Comparison of ENCODE assay signal across 24 cellular contexts in the genomic region with DNA sequence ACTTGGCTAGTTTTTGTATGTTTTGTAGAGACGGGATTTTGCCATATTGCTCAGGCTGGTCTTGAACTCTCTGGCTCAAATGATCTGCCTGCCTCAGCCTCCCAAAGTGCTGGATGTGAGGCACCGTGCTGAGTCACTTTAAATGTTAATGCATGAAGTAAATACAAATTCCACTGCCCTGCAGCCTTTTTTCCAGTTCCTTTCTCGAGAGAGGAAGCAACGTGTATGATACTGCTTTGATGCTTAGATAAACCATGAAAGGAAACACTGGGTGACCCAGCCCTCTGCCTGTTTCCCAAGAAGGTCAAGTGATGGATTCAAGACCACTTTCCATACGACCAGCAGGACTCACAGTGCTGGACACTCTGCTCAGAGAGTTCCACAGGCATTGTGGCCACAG. TPM values are rescaled to one million over a fixed set of nuclear protein-coding genes. Genes with fewer than 3 reads are reported as not detected.
DNase-seq lines count a peak whose midpoint lies in the region; ATAC-seq and TF ChIP-seq lines count a peak whose summit lies in the region.
"Had no signal": no experiment of that assay in that cellular context is flagged by ENCODE, and none has a peak within 500 bp of the region (broad histone marks: within the 10 kb centered on the region; RNA-seq: fewer than 3 reads in every experiment).

No MANE protein-coding gene starts in this region.

- H3K9me3 Mint-ChIP-seq in HFFc6: no peaks in the 10 kb centered on the region
- no peaks in the 10 kb centered on the region for H3K9me3 Mint-ChIP-seq in WTC11
- no peaks in the 10 kb centered on the region for H3K9me3 Mint-ChIP-seq in endothelial cell (ENCODE audit: unreplicated experiment)
- H3K9me3 Mint-ChIP-seq: CD8-positive, alpha-beta memory T cell; naive thymus-derived CD4-positive, alpha-beta T cell; stimulated activated naive CD8-positive, alpha-beta T cell treated with anti-CD3 and anti-CD28 coated beads, Interleukin-15, Interleukin-2, amounts not matched to agents 100 ng/mL and 50 ng/mL, for 24 hours; T-cell had no signal

- no peak for TF ChIP-seq CTCF in HFFc6 (IDR thresholded peaks at IDR 0.05)
- no peak for TF ChIP-seq CTCF in WTC11 (IDR thresholded peaks at IDR 0.05)
- no peak for TF ChIP-seq CTCF in endothelial cell (IDR thresholded peaks at IDR 0.05; ENCODE audit: unreplicated experiment)

- POLR2A ChIA-PET in WTC11 (lab: Charles Lee): interaction anchor here (0.6 kb wide), 1 partner anchor 302 kb away, joined by 3 read pairs; no protein-coding TSS in a partner anchor

- ATAC-seq in WTC11: peak; percentile 34
- no peak for ATAC-seq in GM21529 (IDR thresholded peaks at IDR 0.05; ENCODE audit: unreplicated experiment)
- ATAC-seq: gastroesophageal sphincter; naive thymus-derived CD4-positive, alpha-beta T cell; Panc1; T-cell had no signal

- no peaks in the 10 kb centered on the region; the same call in 1 of the 2 replicates for H3K27me3 Mint-ChIP-seq in HFFc6 (ENCODE audit: insufficient read depth)
- H3K27me3 Mint-ChIP-seq in WTC11 (ENCODE audit: low read depth): no peaks in the 10 kb centered on the region
- peaks cover 5% of the 10 kb centered on the region for H3K27me3 Mint-ChIP-seq in endothelial cell (ENCODE audit: unreplicated experiment)
- H3K27me3 Mint-ChIP-seq: CD8-positive, alpha-beta memory T cell; naive thymus-derived CD4-positive, alpha-beta T cell; stimulated activated naive CD8-positive, alpha-beta T cell treated with anti-CD3 and anti-CD28 coated beads, Interleukin-15, Interleukin-2, amounts not matched to agents 100 ng/mL and 50 ng/mL, for 24 hours; T-cell had no signal

- CTCF ChIA-PET in WTC11 (lab: Charles Lee): interaction anchor here (1.4 kb wide), 1 partner anchor 74 kb away, joined by 3 read pairs; no protein-coding TSS in a partner anchor

- H3K27ac Mint-ChIP-seq in HFFc6 (peak overlapping the region; percentile 87), WTC11 (peak overlapping the region; percentile 74), endothelial cell (ENCODE audit: unreplicated experiment) (no peak overlapping the region)
- H3K27ac Mint-ChIP-seq: CD8-positive, alpha-beta memory T cell; stimulated activated naive CD8-positive, alpha-beta T cell treated with anti-CD3 and anti-CD28 coated beads, Interleukin-15, Interleukin-2, amounts not matched to agents 100 ng/mL and 50 ng/mL, for 24 hours; T-cell had no signal

- H3K4me3 Mint-ChIP-seq in HFFc6 (peak overlapping the region; percentile 71), WTC11 (no peak overlapping the region), endothelial cell (ENCODE audit: unreplicated experiment) (no peak overlapping the region)
- H3K4me3 Mint-ChIP-seq: CD8-positive, alpha-beta memory T cell; naive thymus-derived CD4-positive, alpha-beta T cell; stimulated activated naive CD8-positive, alpha-beta T cell treated with anti-CD3 and anti-CD28 coated beads, Interleukin-15, Interleukin-2, amounts not matched to agents 100 ng/mL and 50 ng/mL, for 24 hours; T-cell had no signal

- H3K36me3 Mint-ChIP-seq in HFFc6 (ENCODE audit: low read depth) (peaks cover 77% of the 10 kb centered on the region), WTC11 (peaks cover 35% of the 10 kb centered on the region), endothelial cell (ENCODE audit: low read depth, unreplicated experiment) (peaks cover 27% of the 10 kb centered on the region)

- peaks cover 63% of the 10 kb centered on the region for H3K4me1 Mint-ChIP-seq in HFFc6 (ENCODE audit: low read depth)
- H3K4me1 Mint-ChIP-seq in WTC11: peaks cover 16% of the 10 kb centered on the region
- peaks cover 17% of the 10 kb centered on the region for H3K4me1 Mint-ChIP-seq in endothelial cell (ENCODE audit: unreplicated experiment)
- H3K4me1 Mint-ChIP-seq: CD8-positive, alpha-beta memory T cell; T-cell had no signal

- peak; percentile 84 for DNase-seq in HFFc6
- DNase-seq in WTC11 (ENCODE audit: low spot score): no peak
- peak; percentile 23 for DNase-seq in fibroblast of peridontal ligament (ENCODE audit: extremely low read depth)
- DNase-seq in pulmonary artery endothelial cell (ENCODE audit: low read depth, low spot score): peak; percentile 27
- DNase-seq in NCI-H2029 treated with DMSO at 0.1 percent for 48 hours (lab: John Stamatoyannopoulos, UW): no peak
- no peak for DNase-seq in endothelial cell (ENCODE audit: low spot score)
- DNase-seq in NCI-H774 (lab: John Stamatoyannopoulos, UW): no peak
- DNase-seq: activated CD4-positive, alpha-beta T cell treated with anti-CD3 and anti-CD28 coated beads, Interleukin-2, amount 50 U/mL, for 1 hour; activated effector memory CD4-positive, alpha-beta T cell treated with Interleukin-2 at 50 U/mL for 16 hours; CD8-positive, alpha-beta memory T cell; DMS53; dorsolateral prefrontal cortex; naive thymus-derived CD4-positive, alpha-beta T cell; NCI-H1417; NK-92 treated with Interleukin-12 subunit alpha and Interleukin-12 subunit beta, amount 100 ng/mL, for 24 hours; right cardiac atrium; stimulated activated CD4-positive, alpha-beta T cell treated with anti-CD3 and anti-CD28 coated beads, Interleukin-12 subunit alpha, Interleukin-12 subunit beta, amount 100 ng/mL, for 4 hours; stimulated activated CD4-positive, alpha-beta T cell treated with anti-CD3 and anti-CD28 coated beads, Interleukin-4, amount 100 ng/mL, for 4 hours; T-cell; tibial artery had no signal

TF ChIP-seq in WTC11, 78 proteins besides CTCF, POLR2A, EP300 and RAD21:
- TF ChIP-seq, protein P1, sequence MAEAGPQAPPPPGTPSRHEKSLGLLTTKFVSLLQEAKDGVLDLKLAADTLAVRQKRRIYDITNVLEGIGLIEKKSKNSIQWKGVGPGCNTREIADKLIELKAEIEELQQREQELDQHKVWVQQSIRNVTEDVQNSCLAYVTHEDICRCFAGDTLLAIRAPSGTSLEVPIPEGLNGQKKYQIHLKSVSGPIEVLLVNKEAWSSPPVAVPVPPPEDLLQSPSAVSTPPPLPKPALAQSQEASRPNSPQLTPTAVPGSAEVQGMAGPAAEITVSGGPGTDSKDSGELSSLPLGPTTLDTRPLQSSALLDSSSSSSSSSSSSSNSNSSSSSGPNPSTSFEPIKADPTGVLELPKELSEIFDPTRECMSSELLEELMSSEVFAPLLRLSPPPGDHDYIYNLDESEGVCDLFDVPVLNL (CRISPR knock-in tag; IDR thresholded peaks at IDR 0.05; ENCODE audit: borderline replicate concordance, low read depth): no peak
- TF ChIP-seq, protein P2, sequence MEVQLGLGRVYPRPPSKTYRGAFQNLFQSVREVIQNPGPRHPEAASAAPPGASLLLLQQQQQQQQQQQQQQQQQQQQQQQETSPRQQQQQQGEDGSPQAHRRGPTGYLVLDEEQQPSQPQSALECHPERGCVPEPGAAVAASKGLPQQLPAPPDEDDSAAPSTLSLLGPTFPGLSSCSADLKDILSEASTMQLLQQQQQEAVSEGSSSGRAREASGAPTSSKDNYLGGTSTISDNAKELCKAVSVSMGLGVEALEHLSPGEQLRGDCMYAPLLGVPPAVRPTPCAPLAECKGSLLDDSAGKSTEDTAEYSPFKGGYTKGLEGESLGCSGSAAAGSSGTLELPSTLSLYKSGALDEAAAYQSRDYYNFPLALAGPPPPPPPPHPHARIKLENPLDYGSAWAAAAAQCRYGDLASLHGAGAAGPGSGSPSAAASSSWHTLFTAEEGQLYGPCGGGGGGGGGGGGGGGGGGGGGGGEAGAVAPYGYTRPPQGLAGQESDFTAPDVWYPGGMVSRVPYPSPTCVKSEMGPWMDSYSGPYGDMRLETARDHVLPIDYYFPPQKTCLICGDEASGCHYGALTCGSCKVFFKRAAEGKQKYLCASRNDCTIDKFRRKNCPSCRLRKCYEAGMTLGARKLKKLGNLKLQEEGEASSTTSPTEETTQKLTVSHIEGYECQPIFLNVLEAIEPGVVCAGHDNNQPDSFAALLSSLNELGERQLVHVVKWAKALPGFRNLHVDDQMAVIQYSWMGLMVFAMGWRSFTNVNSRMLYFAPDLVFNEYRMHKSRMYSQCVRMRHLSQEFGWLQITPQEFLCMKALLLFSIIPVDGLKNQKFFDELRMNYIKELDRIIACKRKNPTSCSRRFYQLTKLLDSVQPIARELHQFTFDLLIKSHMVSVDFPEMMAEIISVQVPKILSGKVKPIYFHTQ (CRISPR knock-in tag; IDR thresholded peaks at IDR 0.05): no peak
- TF ChIP-seq ZBTB21 (CRISPR knock-in tag; IDR thresholded peaks at IDR 0.05; ENCODE audit: borderline replicate concordance) (no peak), RORB (CRISPR knock-in tag; IDR thresholded peaks at IDR 0.05) (no peak)
TF ChIP-seq in WTC11: peak in this region for 0.

RNA-seq across cellular contexts. Expression of gene MRPS24, which starts 11.3 kb away (rescaled TPM):
- 100 to 1,000 TPM; 158 to 211 (median 199) TPM for total RNA-seq in HFFc6 (2021; fragmentation: NEBNext Ultra II Directional; extraction: Animal tissue kit (Norgen Biotek cat#: 25700))
- total RNA-seq in WTC11 (2021) (132 to 141 TPM (median 135 TPM) in 3 replicates), pulmonary artery endothelial cell (64.0 and 87.2 TPM in 2 replicates), endothelial cell (ENCODE audit: unreplicated experiment) (51.8 TPM)

RNA-seq across cellular contexts. Expression of gene URGCP, which starts 25.8 kb away (rescaled TPM):
- 10 to 100 TPM; 41.4 to 53.2 (median 43.2) TPM for total RNA-seq in HFFc6 (2021; fragmentation: NEBNext Ultra II Directional; extraction: Animal tissue kit (Norgen Biotek cat#: 25700))
- 18.3 to 20.2 TPM (median 19.5 TPM) in 3 replicates for total RNA-seq in WTC11 (2021)
- 23.9 and 27.0 TPM in 2 replicates for total RNA-seq in pulmonary artery endothelial cell
- total RNA-seq in endothelial cell (ENCODE audit: unreplicated experiment): 13.0 TPM

RNA-seq across cellular contexts. Expression of gene UBE2D4, which starts 45.6 kb away (rescaled TPM):
- 10 to 100 TPM; 12.6 to 15.7 (median 14.4) TPM for total RNA-seq in HFFc6 (2021; fragmentation: NEBNext Ultra II Directional; extraction: Animal tissue kit (Norgen Biotek cat#: 25700))
- total RNA-seq in WTC11 (2021) (2.4 to 4.1 TPM (median 3.9 TPM) in 3 replicates), pulmonary artery endothelial cell (8.0 and 9.4 TPM in 2 replicates), endothelial cell (ENCODE audit: unreplicated experiment) (9.3 TPM)

Comparison
In these comparisons a context has a peak if more than half of its experiments do, and no peak if none do; other contexts are left out.
1. DNase-seq: peak in HFFc6 (single experiment), fibroblast of peridontal ligament (single experiment) and pulmonary artery endothelial cell (single experiment); none in WTC11 (single experiment), NCI-H2029 treated with DMSO at 0.1 percent for 48 hours (single experiment), endothelial cell (single experiment) and NCI-H774 (single experiment).